ENCODE assay signal across 8 cellular contexts in genomic region chr1:86155807-86156561, GRCh38. TPM values are rescaled to one million over a fixed set of nuclear protein-coding genes. Genes with fewer than 3 reads are reported as not detected.
DNase-seq lines count a peak whose midpoint lies in the region; ATAC-seq and TF ChIP-seq lines count a peak whose summit lies in the region.

No MANE protein-coding gene starts in this region.

- WGBS in lower leg skin, 2 donors = 0 to 2% methylated on average over 28 to 40 of the region's 40 CpGs

- H3K9ac ChIP-seq in HUES48 (ENCODE audit: low read depth, low read length) (no peak overlapping the region), colonic mucosa (ENCODE audit: low read depth in 2 of 2, low read length in 2 of 2) (no peak overlapping the region)

- peak; percentile 56 for DNase-seq in AG08396 (ENCODE audit: low spot score)
- peak; percentile 25 for DNase-seq in colonic mucosa
- peak in 1 of 2 donors; percentile 79 for DNase-seq in lower leg skin (ENCODE audit: low spot score in 2 of 2)
- peak; percentile 67 for DNase-seq in upper lobe of right lung
- DNase-seq in activated CD4-positive, CD25-positive, alpha-beta regulatory T cell (lab: John Stamatoyannopoulos, UW) = no peak
- no peak for DNase-seq in activated CD4-positive, alpha-beta T cell treated with anti-CD3 and anti-CD28 coated beads for 4 hours

- intact Hi-C loops in colonic mucosa (cut with DNase I) (no loop called here), lower leg skin (cut with DNase I; ENCODE audit: low total_unique reads) (no loop called here), upper lobe of right lung (cut with DNase I) (no loop called here)

- peaks cover 48% of the 10 kb centered on the region for H3K27me3 ChIP-seq in HUES48 (ENCODE audit: control insufficient read depth, insufficient read depth, low read length)
- peaks cover 25% of the 10 kb centered on the region for H3K27me3 ChIP-seq in colonic mucosa
- H3K27me3 ChIP-seq in upper lobe of right lung = peaks cover 12% of the 10 kb centered on the region

- H3K27ac ChIP-seq in HUES48 (ENCODE audit: low read depth, low read length) (no peak overlapping the region), colonic mucosa (no peak overlapping the region), upper lobe of right lung (no peak overlapping the region)

- no peaks in the 10 kb centered on the region for H3K36me3 ChIP-seq in HUES48 (ENCODE audit: control insufficient read depth, insufficient read depth, low read length)
- no peaks in the 10 kb centered on the region for H3K36me3 ChIP-seq in colonic mucosa
- H3K36me3 ChIP-seq in upper lobe of right lung = no peaks in the 10 kb centered on the region

- H3K9me3 ChIP-seq in HUES48 (ENCODE audit: control insufficient read depth, insufficient read depth, low read length) = no peaks in the 10 kb centered on the region
- H3K9me3 ChIP-seq in colonic mucosa = no peaks in the 10 kb centered on the region
- no peaks in the 10 kb centered on the region for H3K9me3 ChIP-seq in upper lobe of right lung

- H3K4me1 ChIP-seq in HUES48 (ENCODE audit: control insufficient read depth, insufficient read depth, low read length) (peaks cover 19% of the 10 kb centered on the region), colonic mucosa (no peaks in the 10 kb centered on the region), upper lobe of right lung (peaks cover 16% of the 10 kb centered on the region)

- ATAC-seq in upper lobe of right lung (peak; percentile 48), GM18870 (IDR thresholded peaks at IDR 0.05; ENCODE audit: unreplicated experiment) (no peak)

- TF ChIP-seq POLR2A in lower leg skin (IDR thresholded peaks at IDR 0.05) = no peak

- TF ChIP-seq CTCF in colonic mucosa (IDR thresholded peaks at IDR 0.05) = no peak
- TF ChIP-seq CTCF in lower leg skin (IDR thresholded peaks at IDR 0.05) = no peak
- TF ChIP-seq CTCF in upper lobe of right lung (IDR thresholded peaks at IDR 0.05) = no peak

- H3K4me3 ChIP-seq in HUES48 (ENCODE audit: low read depth, low read length) (peak overlapping the region; percentile 68), colonic mucosa (peak overlapping the region; percentile 24), lower leg skin (ENCODE audit: low read depth, poor library complexity, severe bottlenecking) (peak overlapping the region; percentile 11), upper lobe of right lung (peak overlapping the region; percentile 42)

RNA-seq across cellular contexts. Expression of gene COL24A1, which starts 0.6 kb away (rescaled TPM):
- under 1 TPM; 0.02 to 0.40 TPM for total RNA-seq in colonic mucosa
- 1 to 10 TPM in 2 of 4 donors, under 1 TPM in 2; 0.17 to 1.3 (median 0.80) TPM for total RNA-seq in lower leg skin
- 1.6 TPM for total RNA-seq in upper lobe of right lung

Comparison
In these comparisons a context has a peak if more than half of its experiments do, and no peak if none do; other contexts are left out.
1. DNase-seq: peak in AG08396 (single experiment), colonic mucosa (single experiment) and upper lobe of right lung (single experiment); none in activated CD4-positive, CD25-positive, alpha-beta regulatory T cell (0 of 4) and activated CD4-positive, alpha-beta T cell treated with anti-CD3 and anti-CD28 coated beads for 4 hours (0 of 2).
2. H3K4me3 ChIP-seq: peak in every context shown above with its lines; median percentile 68 in HUES48; 42 in upper lobe of right lung; 24 in colonic mucosa; 11 in lower leg skin.